In the genomic region with DNA sequence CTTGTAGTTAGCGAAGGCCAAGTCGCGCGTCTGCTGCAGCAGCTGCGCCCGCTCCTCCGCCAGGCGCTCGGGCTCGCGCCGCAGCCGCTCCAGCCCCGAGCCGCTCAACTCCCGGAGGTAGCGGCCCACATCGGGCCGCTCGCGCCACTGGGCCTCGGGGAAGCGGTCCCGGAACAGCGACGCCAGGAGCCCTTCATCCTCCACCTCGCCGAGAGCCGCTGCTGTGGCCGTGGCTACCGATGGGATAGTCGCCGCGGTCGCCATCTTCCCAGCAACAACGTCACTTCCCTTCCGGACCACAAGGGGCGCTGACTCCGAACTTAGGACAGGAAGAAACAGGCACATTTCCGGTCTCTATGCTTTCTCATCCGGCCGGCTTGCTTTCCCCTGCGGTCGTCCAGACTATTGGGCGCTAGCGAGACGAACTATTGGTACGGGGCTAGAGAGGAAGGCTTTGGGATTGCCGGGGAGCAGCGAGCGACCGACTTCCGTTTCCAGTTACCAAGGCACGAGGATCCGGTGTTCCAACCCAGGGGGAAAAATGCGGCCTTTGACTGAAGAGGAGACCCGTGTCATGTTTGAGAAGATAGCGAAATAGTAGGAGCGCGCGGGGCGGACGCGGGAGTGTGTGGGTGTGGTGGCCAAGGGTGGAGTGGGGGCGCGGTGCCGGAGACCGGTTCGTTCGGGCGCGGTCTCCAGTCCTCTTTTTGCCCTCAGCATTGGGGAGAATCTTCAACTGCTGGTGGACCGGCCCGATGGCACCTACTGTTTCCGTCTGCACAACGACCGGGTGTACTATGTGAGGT, we compare ENCODE assay signal across 8 cellular contexts. TPM values are rescaled to one million over a fixed set of nuclear protein-coding genes. Genes with fewer than 3 reads are reported as not detected.
A peak's percentile ranks its signal among the peaks of the same experiment; 100 is the strongest.
DNase-seq lines count a peak whose midpoint lies in the region; ATAC-seq, FAIRE-seq and TF ChIP-seq lines count a peak whose summit lies in the region.

A gene with protein sequence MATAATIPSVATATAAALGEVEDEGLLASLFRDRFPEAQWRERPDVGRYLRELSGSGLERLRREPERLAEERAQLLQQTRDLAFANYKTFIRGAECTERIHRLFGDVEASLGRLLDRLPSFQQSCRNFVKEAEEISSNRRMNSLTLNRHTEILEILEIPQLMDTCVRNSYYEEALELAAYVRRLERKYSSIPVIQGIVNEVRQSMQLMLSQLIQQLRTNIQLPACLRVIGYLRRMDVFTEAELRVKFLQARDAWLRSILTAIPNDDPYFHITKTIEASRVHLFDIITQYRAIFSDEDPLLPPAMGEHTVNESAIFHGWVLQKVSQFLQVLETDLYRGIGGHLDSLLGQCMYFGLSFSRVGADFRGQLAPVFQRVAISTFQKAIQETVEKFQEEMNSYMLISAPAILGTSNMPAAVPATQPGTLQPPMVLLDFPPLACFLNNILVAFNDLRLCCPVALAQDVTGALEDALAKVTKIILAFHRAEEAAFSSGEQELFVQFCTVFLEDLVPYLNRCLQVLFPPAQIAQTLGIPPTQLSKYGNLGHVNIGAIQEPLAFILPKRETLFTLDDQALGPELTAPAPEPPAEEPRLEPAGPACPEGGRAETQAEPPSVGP (minus strand): TSS at position 276 of the 806 bp plus-strand sequence. CDS start 12 bp downstream, at position 264.
A gene (plus strand): TSS at position 484 of the 806 bp plus-strand sequence. CDS start 58 bp downstream, at position 542.

- in situ Hi-C loops in astrocyte of the cerebellum (cut with HindIII; ENCODE audit: low sequenced_read_pairs): no loop called here

- peak; percentile 91 for ATAC-seq in HG02981 (IDR thresholded peaks at IDR 0.05; ENCODE audit: unreplicated experiment)
- peak; percentile 99 for ATAC-seq in aorta (ENCODE audit: low FRiP score)

- H3K4me1 ChIP-seq in rectal smooth muscle tissue (ENCODE audit: control insufficient read depth, insufficient read depth, low read length) (peaks cover 8% of the 10 kb centered on the region), aorta (ENCODE audit: control insufficient read depth in 1 of 2, insufficient read depth in 2 of 2, low read length in 2 of 2) (no peaks in the 10 kb centered on the region)

- TF ChIP-seq CTCF in astrocyte of the cerebellum (IDR thresholded peaks at IDR 0.05; ENCODE audit: low read depth, low read length, missing control alignments): peak; percentile 78

- H3K27me3 ChIP-seq in rectal smooth muscle tissue (ENCODE audit: control insufficient read depth, insufficient read depth, low read length): no peaks in the 10 kb centered on the region
- H3K27me3 ChIP-seq in aorta (ENCODE audit: control insufficient read depth in 1 of 2, insufficient read depth in 2 of 2, low read length in 1 of 2): no peaks in the 10 kb centered on the region

- peak within 1 kb of the TSS; percentile 75 for H3K9ac ChIP-seq in rectal smooth muscle tissue (ENCODE audit: low read length)

- H3K9me3 ChIP-seq in aorta (ENCODE audit: control insufficient read depth, low read length): no peaks in the 10 kb centered on the region

- DNase-seq in GM18507 (ENCODE audit: extremely low spot score, insufficient read length, low read depth) (peak; percentile 82), NCI-H2029 treated with DMSO at 0.1 percent for 48 hours (lab: John Stamatoyannopoulos, UW) (peak; percentile 90), T-helper 9 cell (peak; percentile 88), astrocyte of the cerebellum (ENCODE audit: low read depth) (peak; percentile 98), hepatic stellate cell (ENCODE audit: low spot score) (peak; percentile 95), aorta (peak; percentile 96 to 97)

- FAIRE-seq in GM18507 (lab: Jason Lieb, UNC): peak; percentile 98

- peak within 1 kb of the TSS; percentile 95 for H3K4me3 ChIP-seq in astrocyte of the cerebellum (ENCODE audit: low read depth, low read length)
- H3K4me3 ChIP-seq in rectal smooth muscle tissue (ENCODE audit: low read length): peak within 1 kb of the TSS; percentile 90
- peak within 1 kb of the TSS; percentile 51 to 69 for H3K4me3 ChIP-seq in aorta (ENCODE audit: low read length in 2 of 2)

- 0% methylated on average over 77 of the region's 77 CpGs for WGBS in aorta, 2 donors

- intact Hi-C loops in aorta (cut with DNase I): no loop called here

- H3K27ac ChIP-seq in rectal smooth muscle tissue (ENCODE audit: low read depth, low read length): peak within 1 kb of the TSS; percentile 81
- H3K27ac ChIP-seq in aorta (ENCODE audit: low read depth in 1 of 2, low read length in 2 of 2): peak within 1 kb of the TSS; percentile 20 to 72

- H3K36me3 ChIP-seq in rectal smooth muscle tissue (ENCODE audit: control insufficient read depth, insufficient read depth, low read length) (peaks cover 12% of the 10 kb centered on the region), aorta (ENCODE audit: control insufficient read depth in 1 of 2, insufficient read depth in 2 of 2, low read length in 1 of 2) (peaks cover 4 to 5% of the 10 kb centered on the region in 2 donors)

RNA-seq across cellular contexts. Expression of the first gene that starts in this region (rescaled TPM):
- total RNA-seq in aorta: 10 to 100 TPM; 21.5 to 29.4 TPM
- polyA plus RNA-seq in aorta: 10 to 100 TPM in 1 of 2 donors, 1 to 10 TPM in 1; 5.3 to 16.5 TPM

RNA-seq across cellular contexts. Expression of the second gene that starts in this region (rescaled TPM):
- total RNA-seq in aorta: 10 to 100 TPM; 11.5 to 21.3 TPM
- polyA plus RNA-seq in aorta: 10 to 100 TPM in 1 of 2 donors, 1 to 10 TPM in 1; 7.1 to 14.5 TPM

Comparison
In these comparisons a context has a peak if more than half of its experiments do, and no peak if none do; other contexts are left out.
1. Peak in every context shown above with its lines: DNase-seq, ATAC-seq, H3K4me3 ChIP-seq and H3K27ac ChIP-seq.